In the genomic region with DNA sequence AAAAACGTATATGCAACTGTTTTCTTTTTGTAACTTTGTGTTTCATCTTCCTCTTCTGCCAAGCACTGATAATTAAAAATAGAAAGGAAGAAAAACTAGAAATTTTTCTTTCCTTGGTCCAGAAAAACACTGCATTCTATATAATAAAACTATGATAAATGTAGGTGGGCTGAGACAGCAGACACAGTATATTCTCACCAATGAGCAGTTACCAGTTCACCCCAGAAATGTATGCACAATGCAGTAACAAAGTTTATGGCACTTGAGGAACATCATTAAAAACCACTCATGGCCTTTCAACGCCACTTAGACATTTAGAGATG, we compare ENCODE assay signal across 21 cellular contexts.
A peak's percentile ranks its signal among the peaks of the same experiment; 100 is the strongest.
DNase-seq lines count a peak whose midpoint lies in the region; ATAC-seq and TF ChIP-seq lines count a peak whose summit lies in the region.
"Had no signal": no experiment of that assay in that cellular context is flagged by ENCODE, and none has a peak within 500 bp of the region (broad histone marks: within the 10 kb centered on the region; RNA-seq: fewer than 3 reads in every experiment).

No MANE protein-coding gene starts in this region.

- no peak overlapping the region for H2BK5ac ChIP-seq in mesenchymal stem cell (ENCODE audit: low read depth, low read length, poor library complexity, severe bottlenecking)

- H3K9me3 Mint-ChIP-seq in chondrocyte (ENCODE audit: low read depth) = no peaks in the 10 kb centered on the region
- H3K9me3 Mint-ChIP-seq: activated CD4-positive, alpha-beta memory T cell treated with anti-CD3 and anti-CD28 coated beads, Interleukin-2, amount 10 ng/mL, durations not matched to agents 7 days and 5 days had no signal

- no peaks in the 10 kb centered on the region for H3K9me3 ChIP-seq in OCI-LY1 (ENCODE audit: low read length)
- H3K9me3 ChIP-seq in mesenchymal stem cell (ENCODE audit: control insufficient read depth, low read length) = no peaks in the 10 kb centered on the region
- no peaks in the 10 kb centered on the region for H3K9me3 ChIP-seq in lower lobe of right lung
- H3K9me3 ChIP-seq: esophagus muscularis mucosa, neutrophil, right atrium auricular region had no signal

- H3K4ac ChIP-seq in mesenchymal stem cell (ENCODE audit: low read depth in 1 of 2, low read length in 2 of 2) = no peak overlapping the region

- no CpG with 5 or more reads among the region's 2 CpGs for WGBS in mesenchymal stem cell

- H2BK120ac ChIP-seq in mesenchymal stem cell (ENCODE audit: low read depth, low read length) = no peak overlapping the region

- H2BK12ac ChIP-seq in mesenchymal stem cell (ENCODE audit: low read length in 2 of 2) = no peak overlapping the region

- ATAC-seq in lower lobe of right lung = no peak
- ATAC-seq: GM12878 had no signal

- no peak overlapping the region for H3K4me3 Mint-ChIP-seq in chondrocyte (ENCODE audit: unreplicated experiment)
- H3K4me3 Mint-ChIP-seq: activated CD4-positive, alpha-beta memory T cell treated with anti-CD3 and anti-CD28 coated beads, Interleukin-2, amount 10 ng/mL, durations not matched to agents 7 days and 5 days; CD14-positive monocyte had no signal

- H3K4me2 ChIP-seq in OCI-LY1 (ENCODE audit: low read length) (no peak overlapping the region), mesenchymal stem cell (ENCODE audit: low read length, poor library complexity, severe bottlenecking) (no peak overlapping the region)

- H3K36me3 ChIP-seq in OCI-LY1 (ENCODE audit: insufficient read depth, low read length) (no peaks in the 10 kb centered on the region), mesenchymal stem cell (ENCODE audit: control insufficient read depth in 1 of 2, insufficient read depth in 2 of 2, low read depth in 1 of 2, low read length in 2 of 2) (peaks cover 18 to 55% of the 10 kb centered on the region in 2 experiments), lower lobe of right lung (peaks cover 7% of the 10 kb centered on the region)
- H3K36me3 ChIP-seq: neutrophil, right atrium auricular region had no signal

- no peak for TF ChIP-seq CTCF in OCI-LY1 (IDR thresholded peaks at IDR 0.05; ENCODE audit: low read length)
- TF ChIP-seq CTCF in chondrocyte (IDR thresholded peaks at IDR 0.05) = no peak
- no peak for TF ChIP-seq CTCF in lower lobe of right lung (IDR thresholded peaks at IDR 0.05)

- H3K27ac ChIP-seq in OCI-LY1 (ENCODE audit: low read depth, low read length, poor library complexity, severe bottlenecking) (no peak overlapping the region), mesenchymal stem cell (ENCODE audit: low read length, poor library complexity, severe bottlenecking) (peak overlapping the region; percentile 72), lower lobe of right lung (no peak overlapping the region)
- H3K27ac ChIP-seq: esophagus muscularis mucosa, neutrophil, right atrium auricular region had no signal

- no peak overlapping the region for H3K23ac ChIP-seq in mesenchymal stem cell (ENCODE audit: low read length in 2 of 2)

- no peak overlapping the region for H3K18ac ChIP-seq in mesenchymal stem cell (ENCODE audit: low read depth in 1 of 2, low read length in 2 of 2)

- no peak overlapping the region for H4K8ac ChIP-seq in mesenchymal stem cell (ENCODE audit: low read length)

- no peaks in the 10 kb centered on the region for H3K27me3 Mint-ChIP-seq in chondrocyte (ENCODE audit: low read depth)
- H3K27me3 Mint-ChIP-seq: activated CD4-positive, alpha-beta memory T cell treated with anti-CD3 and anti-CD28 coated beads, Interleukin-2, amount 10 ng/mL, durations not matched to agents 7 days and 5 days had no signal

- peaks cover 13% of the 10 kb centered on the region for H3K79me1 ChIP-seq in mesenchymal stem cell (replicated peaks; ENCODE audit: low read length, poor library complexity, severe bottlenecking)

- no peak overlapping the region for H3K14ac ChIP-seq in mesenchymal stem cell (ENCODE audit: low read length in 2 of 2)

- H3K9ac ChIP-seq in OCI-LY1 (ENCODE audit: low read length) = no peak overlapping the region
- H3K9ac ChIP-seq in mesenchymal stem cell (ENCODE audit: low read length) = peak overlapping the region; percentile 46

- 0 out of 2 replicates have a peak overlapping the region, but pooled peaks have one; percentile 23 for H2AFZ ChIP-seq in OCI-LY1 (ENCODE audit: low read length)
- no peak overlapping the region for H2AFZ ChIP-seq in mesenchymal stem cell (ENCODE audit: low read depth, low read length)

- intact Hi-C loops in lower lobe of right lung (cut with DNase I) = no loop called here

- H3K4me1 Mint-ChIP-seq in chondrocyte (ENCODE audit: low read depth) = peaks cover 36% of the 10 kb centered on the region
- H3K4me1 Mint-ChIP-seq: activated CD4-positive, alpha-beta memory T cell treated with anti-CD3 and anti-CD28 coated beads, Interleukin-2, amount 10 ng/mL, durations not matched to agents 7 days and 5 days; CD14-positive monocyte had no signal

- no peak overlapping the region for H2BK15ac ChIP-seq in mesenchymal stem cell (ENCODE audit: low read depth, poor library complexity, severe bottlenecking)

- DNase-seq in COLO829 (ENCODE audit: low spot score) = peak; percentile 15
- DNase-seq in chondrocyte (ENCODE audit: low spot score) = no peak
- peak; percentile 36 for DNase-seq in mesenchymal stem cell
- DNase-seq in NCI-H1417 (lab: John Stamatoyannopoulos, UW) = no peak
- no peak for DNase-seq in stimulated activated CD4-positive, alpha-beta T cell treated with anti-CD3 and anti-CD28 coated beads, Interleukin-4, amount 100 ng/mL, for 4 hours
- DNase-seq in HuH-7 (ENCODE audit: low spot score) = no peak
- DNase-seq in lower lobe of right lung = no peak
- DNase-seq: activated CD4-positive, alpha-beta memory T cell treated with anti-CD3 and anti-CD28 coated beads, Interleukin-2, amount 10 ng/mL, durations not matched to agents 7 days and 5 days; activated naive CD4-positive, alpha-beta T cell; activated T-cell treated with anti-CD3 and anti-CD28 coated beads, Interleukin-2, amount 50 U/mL, for 1 hour; effector CD4-positive, alpha-beta T cell; NCI-H1048; NCI-H1930; NCI-H446; T-helper 9 cell had no signal

- H3K27me3 ChIP-seq in OCI-LY1 (ENCODE audit: insufficient read depth, low read length) (no peaks in the 10 kb centered on the region), mesenchymal stem cell (ENCODE audit: control insufficient read depth in 1 of 2, insufficient read depth in 1 of 2, low read length in 2 of 2) (no peaks in the 10 kb centered on the region), lower lobe of right lung (ENCODE audit: low read depth) (no peaks in the 10 kb centered on the region)
- H3K27me3 ChIP-seq: esophagus muscularis mucosa, neutrophil, right atrium auricular region had no signal

- no peaks in the 10 kb centered on the region for H3K79me2 ChIP-seq in OCI-LY1 (ENCODE audit: insufficient read depth, low read length)

- H3K27ac Mint-ChIP-seq in chondrocyte (ENCODE audit: unreplicated experiment) = peak overlapping the region; percentile 74
- H3K27ac Mint-ChIP-seq: activated CD4-positive, alpha-beta memory T cell treated with anti-CD3 and anti-CD28 coated beads, Interleukin-2, amount 10 ng/mL, durations not matched to agents 7 days and 5 days; CD14-positive monocyte had no signal

- no peaks in the 10 kb centered on the region for H3F3A ChIP-seq in OCI-LY1 (ENCODE audit: insufficient read depth, low read length)

- H3K4me1 ChIP-seq in OCI-LY1 (ENCODE audit: insufficient read depth, low read length, severe bottlenecking) = peaks cover 9% of the 10 kb centered on the region
- H3K4me1 ChIP-seq in mesenchymal stem cell (ENCODE audit: control insufficient read depth, insufficient read depth, low read depth, low read length) = peaks cover 16% of the 10 kb centered on the region
- no peaks in the 10 kb centered on the region for H3K4me1 ChIP-seq in lower lobe of right lung

- H3K36me3 Mint-ChIP-seq in chondrocyte (ENCODE audit: low read depth) = peaks cover 28% of the 10 kb centered on the region
- H3K36me3 Mint-ChIP-seq: CD14-positive monocyte had no signal

- no peak overlapping the region for H4K91ac ChIP-seq in mesenchymal stem cell (ENCODE audit: low read length)

- no peak overlapping the region for H2AK5ac ChIP-seq in mesenchymal stem cell (ENCODE audit: low read length, severe bottlenecking)

- no peaks in the 10 kb centered on the region for H4K20me1 ChIP-seq in OCI-LY1 (ENCODE audit: insufficient read depth, low read length)

- no peaks in the 10 kb centered on the region for H3K9me2 ChIP-seq in OCI-LY1 (ENCODE audit: low read depth, low read length)

- no peak overlapping the region for H3K4me3 ChIP-seq in OCI-LY1 (ENCODE audit: low read depth, low read length, poor library complexity, severe bottlenecking)
- H3K4me3 ChIP-seq in mesenchymal stem cell (ENCODE audit: insufficient read depth in 1 of 2, low read depth in 1 of 2, low read length in 2 of 2) = no peak overlapping the region
- H3K4me3 ChIP-seq in lower lobe of right lung = no peak overlapping the region
- H3K4me3 ChIP-seq: esophagus muscularis mucosa, GM12878, right atrium auricular region had no signal

Comparison
In these comparisons a context has a peak if more than half of its experiments do, and no peak if none do; other contexts are left out.
1. DNase-seq: peak in COLO829 (single experiment) and mesenchymal stem cell (single experiment); none in chondrocyte (single experiment), NCI-H1417 (0 of 3), stimulated activated CD4-positive, alpha-beta T cell treated with anti-CD3 and anti-CD28 coated beads, Interleukin-4, amount 100 ng/mL, for 4 hours (0 of 2), HuH-7 (single experiment) and lower lobe of right lung (single experiment).